Comparison of ENCODE assay signal across 9 cellular contexts in the genomic region with DNA sequence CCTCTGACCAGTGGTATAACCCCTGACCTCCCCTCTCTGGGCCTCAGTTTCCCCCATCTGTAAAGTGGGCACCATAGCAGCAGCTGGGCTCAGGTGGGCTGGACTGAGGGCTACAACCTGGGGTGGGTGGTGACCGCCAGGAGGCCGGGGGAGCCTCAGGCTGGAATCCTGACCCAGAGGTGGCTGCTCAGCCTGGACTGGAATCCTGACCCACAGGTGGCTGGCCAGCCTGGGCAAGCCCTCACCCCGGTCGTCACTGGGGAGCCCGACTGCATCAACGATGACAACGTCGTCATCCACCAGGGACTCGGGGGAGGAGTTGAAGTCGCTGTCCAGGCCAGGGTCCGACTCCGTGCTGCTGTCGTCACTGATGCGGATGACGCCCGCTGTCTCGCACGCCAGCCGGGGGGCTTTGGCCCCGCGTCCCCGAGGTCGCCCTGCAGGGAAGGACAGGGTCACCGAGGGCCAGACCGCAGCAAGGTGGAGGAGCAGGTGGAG. TPM values are rescaled to one million over a fixed set of nuclear protein-coding genes. Genes with fewer than 3 reads are reported as not detected.
DNase-seq lines count a peak whose midpoint lies in the region; ATAC-seq and TF ChIP-seq lines count a peak whose summit lies in the region.
"Had no signal": no experiment of that assay in that cellular context is flagged by ENCODE, and none has a peak within 500 bp of the region (broad histone marks: within the 10 kb centered on the region; RNA-seq: fewer than 3 reads in every experiment).

No MANE protein-coding gene starts in this region.

- peaks cover 9% of the 10 kb centered on the region for H3K4me1 Mint-ChIP-seq in osteocyte (ENCODE audit: unreplicated experiment)

- H3K9me3 Mint-ChIP-seq in osteocyte (ENCODE audit: unreplicated experiment), result no peaks in the 10 kb centered on the region

- H3K9me3 ChIP-seq in cardiac muscle cell (ENCODE audit: low read depth), result no peaks in the 10 kb centered on the region
- no peaks in the 10 kb centered on the region for H3K9me3 ChIP-seq in esophagus muscularis mucosa
- no peaks in the 10 kb centered on the region for H3K9me3 ChIP-seq in upper lobe of right lung
- no peaks in the 10 kb centered on the region for H3K9me3 ChIP-seq in effector memory CD4-positive, alpha-beta T cell (ENCODE audit: control insufficient read depth, low read length)

- TF ChIP-seq CTCF in cardiac muscle cell (IDR thresholded peaks at IDR 0.05; ENCODE audit: low read depth, low read length) (no peak), esophagus muscularis mucosa (IDR thresholded peaks at IDR 0.05) (no peak), osteocyte (IDR thresholded peaks at IDR 0.05) (no peak), upper lobe of right lung (IDR thresholded peaks at IDR 0.05) (no peak)

- H3K27ac Mint-ChIP-seq in osteocyte (ENCODE audit: unreplicated experiment), result peak overlapping the region; percentile 23

- WGBS in esophagus muscularis mucosa, result 95% methylated on average over 25 of the region's 25 CpGs

- TF ChIP-seq POLR2A in esophagus muscularis mucosa (IDR thresholded peaks at IDR 0.05; ENCODE audit: low read depth), result no peak

- intact Hi-C loops in Right ventricle myocardium inferior (cut with DNase I) (loop anchor here (2.0 to 5.0 kb wide), 2 partner anchors 78 to 127 kb away; partner anchors contain the start of gene ATP5F1D), esophagus muscularis mucosa (cut with DNase I) (loop anchor here (5.0 kb wide), 1 partner anchor 78 kb away; no protein-coding TSS in a partner anchor), upper lobe of right lung (cut with DNase I) (loop anchor here (5.0 kb wide), 1 partner anchor 78 kb away; no protein-coding TSS in a partner anchor)

- H3K27me3 ChIP-seq in cardiac muscle cell (no peaks in the 10 kb centered on the region), esophagus muscularis mucosa (no peaks in the 10 kb centered on the region), upper lobe of right lung (no peaks in the 10 kb centered on the region)
- H3K27me3 ChIP-seq in effector memory CD4-positive, alpha-beta T cell (replicated peaks; ENCODE audit: control insufficient read depth, insufficient read depth, low read length, poor library complexity, severe bottlenecking), result no peaks in the 10 kb centered on the region

- H3K4me3 Mint-ChIP-seq in osteocyte (ENCODE audit: unreplicated experiment), result no peak overlapping the region

- H3K4me1 ChIP-seq in cardiac muscle cell (ENCODE audit: low read depth) (peaks cover 9% of the 10 kb centered on the region), esophagus muscularis mucosa (peaks cover 21 to 38% (median 31%) of the 10 kb centered on the region in 4 donors), upper lobe of right lung (peaks cover 11% of the 10 kb centered on the region)
- peaks cover 10% of the 10 kb centered on the region for H3K4me1 ChIP-seq in effector memory CD4-positive, alpha-beta T cell (ENCODE audit: control insufficient read depth, insufficient read depth, low read length, poor library complexity, severe bottlenecking)

- ATAC-seq in Right ventricle myocardium inferior (no peak), upper lobe of right lung (no peak), HG03378 (IDR thresholded peaks at IDR 0.05; ENCODE audit: unreplicated experiment) (no peak)

- DNase-seq in cardiac muscle cell (ENCODE audit: low read depth in 1 of 2, low spot score in 1 of 2), result no peak
- DNase-seq in Right ventricle myocardium inferior (ENCODE audit: missing footprints), result no peak
- DNase-seq in esophagus muscularis mucosa (ENCODE audit: extremely low spot score), result no peak
- DNase-seq in osteocyte (ENCODE audit: extremely low spot score, unreplicated experiment), result no peak
- DNase-seq in upper lobe of right lung, result no peak
- DNase-seq in effector memory CD4-positive, alpha-beta T cell, result no peak
- no peak for DNase-seq in NCI-H1694 (lab: John Stamatoyannopoulos, UW)

- no peak overlapping the region for H3K4me3 ChIP-seq in cardiac muscle cell
- peak overlapping the region in 2 of 4 donors; percentile 16 to 24 for H3K4me3 ChIP-seq in esophagus muscularis mucosa
- no peak overlapping the region for H3K4me3 ChIP-seq in upper lobe of right lung
- H3K4me3 ChIP-seq in effector memory CD4-positive, alpha-beta T cell (ENCODE audit: insufficient read depth, low read depth, low read length, poor library complexity, severe bottlenecking), result no peak overlapping the region
- H3K4me3 ChIP-seq: SK-N-MC had no signal

- H3K36me3 Mint-ChIP-seq in osteocyte (ENCODE audit: unreplicated experiment), result peaks cover 11% of the 10 kb centered on the region

- no peak for TF ChIP-seq EP300 in esophagus muscularis mucosa (IDR thresholded peaks at IDR 0.05)

- H3K36me3 ChIP-seq in cardiac muscle cell (peaks cover 2% of the 10 kb centered on the region), esophagus muscularis mucosa (peaks cover 43 to 97% (median 93%) of the 10 kb centered on the region in 4 donors), upper lobe of right lung (peaks cover 94% of the 10 kb centered on the region)
- peaks cover 78% of the 10 kb centered on the region for H3K36me3 ChIP-seq in effector memory CD4-positive, alpha-beta T cell (ENCODE audit: control insufficient read depth, insufficient read depth, low read length)

- no peaks in the 10 kb centered on the region for H3K27me3 Mint-ChIP-seq in osteocyte (ENCODE audit: unreplicated experiment)

- peak overlapping the region; percentile 80 for H3K27ac ChIP-seq in cardiac muscle cell
- H3K27ac ChIP-seq in esophagus muscularis mucosa (replicated peaks in 1 of 4), result peak overlapping the region; percentile 76 to 83 (median 77)
- H3K27ac ChIP-seq in upper lobe of right lung, result peak overlapping the region; percentile 74
- H3K27ac ChIP-seq in effector memory CD4-positive, alpha-beta T cell (ENCODE audit: insufficient read depth, low read length, poor library complexity, severe bottlenecking), result no peak overlapping the region
- H3K27ac ChIP-seq: SK-N-MC had no signal

RNA-seq across cellular contexts. Expression of gene GPX4, which starts 10.2 kb away (rescaled TPM):
- total RNA-seq in cardiac muscle cell (759 and 903 TPM in 2 replicates), Right ventricle myocardium inferior (361 TPM), esophagus muscularis mucosa (100 to 1,000 TPM; 338 to 386 (median 375) TPM), osteocyte (349 and 354 TPM in 2 replicates), upper lobe of right lung (387 TPM)
- 826 and 860 TPM in 2 replicates for polyA plus RNA-seq in cardiac muscle cell

RNA-seq across cellular contexts. Expression of gene POLR2E, which starts 18.9 kb away (rescaled TPM):
- 371 and 410 TPM in 2 replicates for total RNA-seq in cardiac muscle cell
- 409 and 487 TPM in 2 replicates for polyA plus RNA-seq in cardiac muscle cell
- 142 TPM for total RNA-seq in Right ventricle myocardium inferior
- total RNA-seq in esophagus muscularis mucosa, result 100 to 1,000 TPM in 3 of 4 donors, 10 to 100 TPM in 1; 96.8 to 198 (median 135) TPM
- total RNA-seq in osteocyte, result 156 and 168 TPM in 2 replicates
- 155 TPM for total RNA-seq in upper lobe of right lung

RNA-seq across cellular contexts. Expression of gene ARHGAP45, which starts 47.1 kb away (rescaled TPM):
- 88.6 and 133 TPM in 2 replicates for total RNA-seq in cardiac muscle cell
- 39.3 and 67.5 TPM in 2 replicates for polyA plus RNA-seq in cardiac muscle cell
- total RNA-seq in Right ventricle myocardium inferior, result 6.6 TPM
- total RNA-seq in esophagus muscularis mucosa, result 10 to 100 TPM; 17.8 to 28.3 (median 21.2) TPM
- total RNA-seq in osteocyte, result 0.67 and 0.99 TPM in 2 replicates
- 98.2 TPM for total RNA-seq in upper lobe of right lung
